Comparison of ENCODE assay signal across 10 cellular contexts in the genomic region with DNA sequence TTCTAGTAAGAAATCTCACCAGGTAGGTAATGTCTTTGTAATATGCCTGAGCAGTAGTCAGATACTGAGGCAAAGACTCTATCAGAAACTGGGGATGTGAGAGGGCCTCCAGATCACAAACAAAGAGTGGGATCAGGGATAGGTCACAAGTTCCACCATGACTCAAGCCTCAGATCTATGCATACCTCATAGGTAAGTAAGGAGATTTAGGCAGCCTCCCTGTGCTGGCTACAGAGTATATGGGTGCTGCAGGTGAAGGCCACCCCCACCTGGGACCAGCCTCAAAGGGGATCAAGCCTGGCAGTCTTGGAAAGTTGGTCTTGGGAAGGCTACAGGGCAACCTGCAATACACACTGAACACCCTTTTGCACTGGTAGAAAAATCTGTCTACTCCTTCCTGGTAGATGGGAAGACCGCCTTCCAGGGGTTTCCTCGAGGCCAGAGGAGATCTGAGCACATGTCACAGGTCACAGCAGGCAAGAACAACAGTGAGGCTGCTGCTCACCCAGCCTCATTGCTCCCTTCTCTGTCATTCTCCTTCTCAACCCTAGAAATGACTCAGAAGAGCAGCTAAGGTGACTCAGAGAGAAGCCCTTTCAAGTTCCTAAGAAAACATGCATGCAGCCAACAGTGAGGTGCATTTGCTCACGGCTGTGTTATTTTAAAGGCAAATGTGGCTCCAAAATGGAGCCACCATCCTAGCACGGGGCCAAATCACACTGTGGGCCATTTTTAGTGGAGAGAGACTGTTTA.
DNase-seq lines count a peak whose midpoint lies in the region; ATAC-seq and TF ChIP-seq lines count a peak whose summit lies in the region.
"Had no signal": no experiment of that assay in that cellular context is flagged by ENCODE, and none has a peak within 500 bp of the region (broad histone marks: within the 10 kb centered on the region; RNA-seq: fewer than 3 reads in every experiment).

No MANE protein-coding gene starts in this region.

- WGBS in esophagus squamous epithelium, 2 donors, result 17 to 64% methylated on average over 3 to 4 of the region's 4 CpGs

- no peak for TF ChIP-seq POLR2A in esophagus squamous epithelium (IDR thresholded peaks at IDR 0.05)

- H3K36me3 ChIP-seq in brain microvascular endothelial cell (replicated peaks), result no peaks in the 10 kb centered on the region
- H3K36me3 ChIP-seq in esophagus squamous epithelium, result no peaks in the 10 kb centered on the region
- H3K36me3 ChIP-seq: SJCRH30 had no signal

- TF ChIP-seq CTCF in brain microvascular endothelial cell (IDR thresholded peaks at IDR 0.05; ENCODE audit: low read depth, low read length, missing control alignments) (no peak), esophagus squamous epithelium (IDR thresholded peaks at IDR 0.05) (no peak)

- H3K27me3 ChIP-seq in brain microvascular endothelial cell (replicated peaks) (no peaks in the 10 kb centered on the region), esophagus squamous epithelium (peaks cover 0 to 2% (median 0%) of the 10 kb centered on the region in 4 donors)
- H3K27me3 ChIP-seq: SJCRH30 had no signal

- H3K27ac ChIP-seq in brain microvascular endothelial cell (no peak overlapping the region), esophagus squamous epithelium (no peak overlapping the region)
- H3K27ac ChIP-seq: dorsolateral prefrontal cortex, SJCRH30 had no signal

- no peaks in the 10 kb centered on the region for H3K9me3 ChIP-seq in esophagus squamous epithelium
- H3K9me3 ChIP-seq: SJCRH30 had no signal

- in situ Hi-C loops in brain microvascular endothelial cell (cut with HindIII; ENCODE audit: low pct_ligation_motif_present, low sequenced_read_pairs), result no loop called here

- peaks cover 0 to 26% (median 6%) of the 10 kb centered on the region in 3 donors for H3K4me1 ChIP-seq in esophagus squamous epithelium

- intact Hi-C loops in esophagus squamous epithelium (cut with DNase I), result no loop called here

- ATAC-seq in activated CD4-positive, CD25-positive, alpha-beta regulatory T cell treated with anti-CD3 and anti-CD28 coated beads, Interleukin-2, amount 50 U/mL, for 24 hours, result peak; percentile 75 to 81
- ATAC-seq in HG03439 (IDR thresholded peaks at IDR 0.05; ENCODE audit: unreplicated experiment), result peak; percentile 81
- ATAC-seq in GM21360 (IDR thresholded peaks at IDR 0.05; ENCODE audit: unreplicated experiment), result no peak
- ATAC-seq in HG02973 (IDR thresholded peaks at IDR 0.05; ENCODE audit: unreplicated experiment), result no peak

- no peak overlapping the region for H3K4me3 ChIP-seq in brain microvascular endothelial cell (ENCODE audit: low read depth, low read length)
- H3K4me3 ChIP-seq in esophagus squamous epithelium, result no peak overlapping the region
- H3K4me3 ChIP-seq: dorsolateral prefrontal cortex, SJCRH30 had no signal

- DNase-seq in activated CD4-positive, CD25-positive, alpha-beta regulatory T cell treated with anti-CD3 and anti-CD28 coated beads, Interleukin-2, amount 50 U/mL, for 72 hours, result no peak
- DNase-seq in brain microvascular endothelial cell, result peak; percentile 79
- DNase-seq in stimulated activated CD8-positive, alpha-beta memory T cell treated with anti-CD3 and anti-CD28 coated beads, Interleukin-4, amount 100 ng/mL, for 48 hours, result peak; percentile 26
- no peak for DNase-seq in esophagus squamous epithelium (lab: John Stamatoyannopoulos, UW)
- DNase-seq: dorsolateral prefrontal cortex, SJCRH30 had no signal

Comparison
In these comparisons a context has a peak if more than half of its experiments do, and no peak if none do; other contexts are left out.
1. ATAC-seq: peak in activated CD4-positive, CD25-positive, alpha-beta regulatory T cell treated with anti-CD3 and anti-CD28 coated beads, Interleukin-2, amount 50 U/mL, for 24 hours (2 of 2) and HG03439 (single experiment); none in GM21360 (single experiment) and HG02973 (single experiment).
2. DNase-seq: peak in brain microvascular endothelial cell (single experiment) and stimulated activated CD8-positive, alpha-beta memory T cell treated with anti-CD3 and anti-CD28 coated beads, Interleukin-4, amount 100 ng/mL, for 48 hours (single experiment); none in activated CD4-positive, CD25-positive, alpha-beta regulatory T cell treated with anti-CD3 and anti-CD28 coated beads, Interleukin-2, amount 50 U/mL, for 72 hours (single experiment) and esophagus squamous epithelium (single experiment).